ENCODE assay signal across 25 cellular contexts in genomic region chr6:12509060-12509459, GRCh38.
A peak's percentile ranks its signal among the peaks of the same experiment; 100 is the strongest.
DNase-seq lines count a peak whose midpoint lies in the region; ATAC-seq, FAIRE-seq and TF ChIP-seq lines count a peak whose summit lies in the region.
"Had no signal": no experiment of that assay in that cellular context is flagged by ENCODE, and none has a peak within 500 bp of the region (broad histone marks: within the 10 kb centered on the region; RNA-seq: fewer than 3 reads in every experiment).

No MANE protein-coding gene starts in this region.

- no peaks in the 10 kb centered on the region for H3K79me2 ChIP-seq in PC-3 (ENCODE audit: low read length)

- H3K4me1 ChIP-seq in PC-3 (ENCODE audit: insufficient read depth, low read length) = no peaks in the 10 kb centered on the region
- no peaks in the 10 kb centered on the region for H3K4me1 ChIP-seq in colonic mucosa
- H3K4me1 ChIP-seq: BE2C, BLaER1 had no signal

- no peaks in the 10 kb centered on the region for H3K9me3 ChIP-seq in PC-3 (ENCODE audit: low read length)
- H3K9me3 ChIP-seq in colonic mucosa = no peaks in the 10 kb centered on the region
- H3K9me3 ChIP-seq: A549, BE2C, BLaER1 had no signal

- no peak for FAIRE-seq in bronchial epithelial cell (lab: Jason Lieb, UNC)
- FAIRE-seq: A549, GM12878, GM12892, GM18507 had no signal

- H3K9ac ChIP-seq in PC-3 (ENCODE audit: low read length) (no peak overlapping the region), colonic mucosa (ENCODE audit: low read depth in 2 of 2, low read length in 2 of 2) (no peak overlapping the region)
- H3K9ac ChIP-seq: BLaER1 had no signal

- POLR2A ChIA-PET in PC-3 (lab: Charles Lee; ENCODE audit: unreplicated experiment) = no interaction called here

- no peaks in the 10 kb centered on the region for H3K36me3 ChIP-seq in PC-3 (ENCODE audit: low read depth, low read length)
- no peaks in the 10 kb centered on the region for H3K36me3 ChIP-seq in bronchial epithelial cell (ENCODE audit: control insufficient read depth, insufficient read depth, low read length)
- no peaks in the 10 kb centered on the region for H3K36me3 ChIP-seq in colonic mucosa
- H3K36me3 ChIP-seq: BE2C, BLaER1 had no signal

- H3K27me3 ChIP-seq in PC-3 (ENCODE audit: low read length) (no peaks in the 10 kb centered on the region), bronchial epithelial cell (ENCODE audit: control insufficient read depth, insufficient read depth, low read length) (no peaks in the 10 kb centered on the region), colonic mucosa (no peaks in the 10 kb centered on the region)
- H3K27me3 ChIP-seq: BE2C, BLaER1 had no signal

- no peak overlapping the region for H2AFZ ChIP-seq in PC-3 (ENCODE audit: low read length)

- BruUV-seq in PC-3 (replicated peaks; lab: Mats Ljungman, UMichigan) = no TSS peak

- CTCF ChIA-PET in PC-3 (lab: Charles Lee) = no interaction called here

- no peak overlapping the region for H3K4me2 ChIP-seq in PC-3 (ENCODE audit: low read length)
- H3K4me2 ChIP-seq: A549, BLaER1 had no signal

- no peaks in the 10 kb centered on the region for H3F3A ChIP-seq in PC-3 (ENCODE audit: low read length, unreplicated experiment)

- no peak for TF ChIP-seq CTCF in PC-3 (conservative IDR thresholded peaks at IDR 0.05; ENCODE audit: low read depth, low read length)
- no peak for TF ChIP-seq CTCF in bronchial epithelial cell (IDR thresholded peaks at IDR 0.05; ENCODE audit: insufficient read depth, low read length, severe bottlenecking)
- no peak for TF ChIP-seq CTCF in colonic mucosa (IDR thresholded peaks at IDR 0.05)

- no peak for ATAC-seq in PC-3
- peak; percentile 55 for ATAC-seq in esophagus mucosa
- ATAC-seq: A549, GM12878 had no signal

- H4K20me1 ChIP-seq in PC-3 (ENCODE audit: low read length) = no peaks in the 10 kb centered on the region
- H4K20me1 ChIP-seq: BLaER1 had no signal

- intact Hi-C loops in PC-3 (cut with micrococcal nuclease) = no loop called here
- intact Hi-C loops in colonic mucosa (cut with DNase I) = loop anchor here (10.0 kb wide), 1 partner anchor 204 kb away; no protein-coding TSS in a partner anchor

- no peaks in the 10 kb centered on the region for H3K9me2 ChIP-seq in PC-3 (replicated peaks; ENCODE audit: low read length)

- DNase-seq in PC-3 = peak; percentile 19
- peak; percentile 55 for DNase-seq in bronchial epithelial cell (ENCODE audit: low read depth)
- DNase-seq in stimulated activated naive CD4-positive, alpha-beta T cell treated with Interleukin-2 at 50 U/mL for 16 hours (lab: John Stamatoyannopoulos, UW) = no peak
- DNase-seq in colonic mucosa = no peak
- DNase-seq: AML-193; BE2C; C1 segment of cervical spinal cord; CD4-positive, alpha-beta memory T cell; CD4-positive, CD25-positive, alpha-beta regulatory T cell; CD8-positive, alpha-beta memory T cell; COR-L47; DMS 273 treated with DMSO at 0.1 percent for 48 hours; DMS153; DMS53; DMS79; DND-41; EL; GDM1 had no signal

- no peak overlapping the region for H3K4me3 ChIP-seq in PC-3 (ENCODE audit: low read length)
- no peak overlapping the region for H3K4me3 ChIP-seq in bronchial epithelial cell (ENCODE audit: low read depth, low read length)
- no peak overlapping the region for H3K4me3 ChIP-seq in colonic mucosa
- H3K4me3 ChIP-seq: A549, BLaER1, GM12878 had no signal

- H3K27ac ChIP-seq in PC-3 (ENCODE audit: low read length) (no peak overlapping the region), colonic mucosa (no peak overlapping the region)
- H3K27ac ChIP-seq: 22Rv1, A549, BLaER1 had no signal

Comparison
In these comparisons a context has a peak if more than half of its experiments do, and no peak if none do; other contexts are left out.
1. DNase-seq: peak in PC-3 (single experiment) and bronchial epithelial cell (single experiment); none in stimulated activated naive CD4-positive, alpha-beta T cell treated with Interleukin-2 at 50 U/mL for 16 hours (single experiment) and colonic mucosa (single experiment).